1 cellular context compared by ENCODE assay signal in the genomic region with DNA sequence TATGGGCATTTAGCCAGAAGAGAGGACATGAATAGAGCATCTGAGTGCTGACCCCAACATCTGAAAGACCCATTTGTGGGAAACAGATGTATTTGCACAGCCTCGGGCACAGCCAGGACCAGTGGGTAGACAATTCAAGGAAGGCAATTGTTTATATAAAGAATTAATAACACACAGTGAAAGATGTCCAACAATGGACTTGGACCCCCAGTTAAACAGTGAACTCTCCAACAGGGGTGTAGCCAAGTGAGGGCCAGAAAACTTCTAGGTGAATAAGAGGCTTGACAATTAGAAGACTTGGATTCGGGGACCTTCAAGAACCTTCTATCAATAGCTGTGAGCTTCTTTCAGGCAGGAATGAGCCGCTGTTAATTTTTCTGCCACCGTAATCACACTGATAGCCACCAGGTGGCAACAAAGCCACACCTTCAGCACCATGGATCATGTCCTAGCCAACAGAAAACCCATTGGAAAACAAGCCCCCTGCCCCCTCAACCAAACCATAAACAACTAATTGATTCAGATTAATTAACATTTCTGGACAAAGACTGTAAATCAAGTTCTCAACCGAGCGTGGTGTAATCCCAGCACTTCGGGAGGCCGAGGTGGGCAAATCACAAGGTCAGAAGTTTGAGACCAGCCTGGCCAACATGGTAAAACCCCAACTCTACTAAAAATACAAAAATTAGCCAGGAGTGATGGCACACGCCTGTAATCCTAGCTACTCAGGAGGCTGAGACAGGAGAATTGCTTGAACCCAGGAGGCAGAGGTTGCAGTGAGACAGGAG.
A peak's percentile ranks its signal among the peaks of the same experiment; 100 is the strongest.
TF ChIP-seq lines count a peak whose summit lies in the region.

No MANE protein-coding gene starts in this region.

TF ChIP-seq in HepG2, 621 proteins besides CTCF, POLR2A, EP300 and RAD21 (continued from another document and continues in another):
- TF ChIP-seq, protein P1, sequence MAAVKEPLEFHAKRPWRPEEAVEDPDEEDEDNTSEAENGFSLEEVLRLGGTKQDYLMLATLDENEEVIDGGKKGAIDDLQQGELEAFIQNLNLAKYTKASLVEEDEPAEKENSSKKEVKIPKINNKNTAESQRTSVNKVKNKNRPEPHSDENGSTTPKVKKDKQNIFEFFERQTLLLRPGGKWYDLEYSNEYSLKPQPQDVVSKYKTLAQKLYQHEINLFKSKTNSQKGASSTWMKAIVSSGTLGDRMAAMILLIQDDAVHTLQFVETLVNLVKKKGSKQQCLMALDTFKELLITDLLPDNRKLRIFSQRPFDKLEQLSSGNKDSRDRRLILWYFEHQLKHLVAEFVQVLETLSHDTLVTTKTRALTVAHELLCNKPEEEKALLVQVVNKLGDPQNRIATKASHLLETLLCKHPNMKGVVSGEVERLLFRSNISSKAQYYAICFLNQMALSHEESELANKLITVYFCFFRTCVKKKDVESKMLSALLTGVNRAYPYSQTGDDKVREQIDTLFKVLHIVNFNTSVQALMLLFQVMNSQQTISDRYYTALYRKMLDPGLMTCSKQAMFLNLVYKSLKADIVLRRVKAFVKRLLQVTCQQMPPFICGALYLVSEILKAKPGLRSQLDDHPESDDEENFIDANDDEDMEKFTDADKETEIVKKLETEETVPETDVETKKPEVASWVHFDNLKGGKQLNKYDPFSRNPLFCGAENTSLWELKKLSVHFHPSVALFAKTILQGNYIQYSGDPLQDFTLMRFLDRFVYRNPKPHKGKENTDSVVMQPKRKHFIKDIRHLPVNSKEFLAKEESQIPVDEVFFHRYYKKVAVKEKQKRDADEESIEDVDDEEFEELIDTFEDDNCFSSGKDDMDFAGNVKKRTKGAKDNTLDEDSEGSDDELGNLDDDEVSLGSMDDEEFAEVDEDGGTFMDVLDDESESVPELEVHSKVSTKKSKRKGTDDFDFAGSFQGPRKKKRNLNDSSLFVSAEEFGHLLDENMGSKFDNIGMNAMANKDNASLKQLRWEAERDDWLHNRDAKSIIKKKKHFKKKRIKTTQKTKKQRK (IDR thresholded peaks at IDR 0.05; ENCODE audit: low read length) = no peak
- TF ChIP-seq SYNCRIP (IDR thresholded peaks at IDR 0.05; ENCODE audit: insufficient read depth, low read depth, low read length) (no peak), RBAK (CRISPR knock-in tag; IDR thresholded peaks at IDR 0.05) (no peak), ZNF235 (CRISPR knock-in tag; IDR thresholded peaks at IDR 0.05; ENCODE audit: borderline replicate concordance) (no peak), ZFP36 (IDR thresholded peaks at IDR 0.05; ENCODE audit: borderline replicate concordance, low read depth, low read length, partially characterized antibody) (no peak), KDM5A (IDR thresholded peaks at IDR 0.05; ENCODE audit: borderline replicate concordance, low read length) (no peak), FOSL2 (CRISPR knock-in tag; IDR thresholded peaks at IDR 0.05) (no peak), BATF2 (CRISPR knock-in tag; IDR thresholded peaks at IDR 0.05) (no peak), KLF11 (CRISPR knock-in tag; IDR thresholded peaks at IDR 0.05) (0 out of 2 replicates have a peak, but pooled peaks have one; percentile 57), TCF7 (IDR thresholded peaks at IDR 0.05; ENCODE audit: low read depth) (no peak), ZNF335 (CRISPR knock-in tag; IDR thresholded peaks at IDR 0.05) (no peak), RFXANK (CRISPR knock-in tag; IDR thresholded peaks at IDR 0.05) (0 out of 2 replicates have a peak, but pooled peaks have one; percentile 49), ATRX (CRISPR knock-in tag; IDR thresholded peaks at IDR 0.05; ENCODE audit: borderline replicate concordance) (no peak), SNAI1 (CRISPR knock-in tag; IDR thresholded peaks at IDR 0.05; ENCODE audit: borderline replicate concordance) (no peak), MEF2D (CRISPR knock-in tag; IDR thresholded peaks at IDR 0.05) (0 out of 2 replicates have a peak, but pooled peaks have one; percentile 61), ZNF143 (CRISPR knock-in tag; IDR thresholded peaks at IDR 0.05) (no peak), ZNF34 (CRISPR knock-in tag; IDR thresholded peaks at IDR 0.05; ENCODE audit: borderline replicate concordance) (no peak), ZNF75D (CRISPR knock-in tag; IDR thresholded peaks at IDR 0.05; ENCODE audit: borderline replicate concordance) (no peak), ZNF576 (CRISPR knock-in tag; IDR thresholded peaks at IDR 0.05) (0 out of 2 replicates have a peak, but pooled peaks have one; percentile 26), SP4 (CRISPR knock-in tag; IDR thresholded peaks at IDR 0.05) (no peak), IRF1 (CRISPR knock-in tag; IDR thresholded peaks at IDR 0.05; ENCODE audit: low read depth) (no peak), ZNF577 (CRISPR knock-in tag; IDR thresholded peaks at IDR 0.05; ENCODE audit: borderline replicate concordance, low read depth) (no peak), PLSCR1 (CRISPR knock-in tag; IDR thresholded peaks at IDR 0.05; ENCODE audit: borderline replicate concordance) (no peak), NR2C2 (CRISPR knock-in tag; IDR thresholded peaks at IDR 0.05; ENCODE audit: borderline replicate concordance) (no peak)
- TF ChIP-seq, protein P2, sequence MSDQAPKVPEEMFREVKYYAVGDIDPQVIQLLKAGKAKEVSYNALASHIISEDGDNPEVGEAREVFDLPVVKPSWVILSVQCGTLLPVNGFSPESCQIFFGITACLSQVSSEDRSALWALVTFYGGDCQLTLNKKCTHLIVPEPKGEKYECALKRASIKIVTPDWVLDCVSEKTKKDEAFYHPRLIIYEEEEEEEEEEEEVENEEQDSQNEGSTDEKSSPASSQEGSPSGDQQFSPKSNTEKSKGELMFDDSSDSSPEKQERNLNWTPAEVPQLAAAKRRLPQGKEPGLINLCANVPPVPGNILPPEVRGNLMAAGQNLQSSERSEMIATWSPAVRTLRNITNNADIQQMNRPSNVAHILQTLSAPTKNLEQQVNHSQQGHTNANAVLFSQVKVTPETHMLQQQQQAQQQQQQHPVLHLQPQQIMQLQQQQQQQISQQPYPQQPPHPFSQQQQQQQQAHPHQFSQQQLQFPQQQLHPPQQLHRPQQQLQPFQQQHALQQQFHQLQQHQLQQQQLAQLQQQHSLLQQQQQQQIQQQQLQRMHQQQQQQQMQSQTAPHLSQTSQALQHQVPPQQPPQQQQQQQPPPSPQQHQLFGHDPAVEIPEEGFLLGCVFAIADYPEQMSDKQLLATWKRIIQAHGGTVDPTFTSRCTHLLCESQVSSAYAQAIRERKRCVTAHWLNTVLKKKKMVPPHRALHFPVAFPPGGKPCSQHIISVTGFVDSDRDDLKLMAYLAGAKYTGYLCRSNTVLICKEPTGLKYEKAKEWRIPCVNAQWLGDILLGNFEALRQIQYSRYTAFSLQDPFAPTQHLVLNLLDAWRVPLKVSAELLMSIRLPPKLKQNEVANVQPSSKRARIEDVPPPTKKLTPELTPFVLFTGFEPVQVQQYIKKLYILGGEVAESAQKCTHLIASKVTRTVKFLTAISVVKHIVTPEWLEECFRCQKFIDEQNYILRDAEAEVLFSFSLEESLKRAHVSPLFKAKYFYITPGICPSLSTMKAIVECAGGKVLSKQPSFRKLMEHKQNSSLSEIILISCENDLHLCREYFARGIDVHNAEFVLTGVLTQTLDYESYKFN (CRISPR knock-in tag; conservative IDR thresholded peaks at IDR 0.05) = peak; percentile 20; the same call in 1 of the 2 replicates
- TF ChIP-seq, protein P3, sequence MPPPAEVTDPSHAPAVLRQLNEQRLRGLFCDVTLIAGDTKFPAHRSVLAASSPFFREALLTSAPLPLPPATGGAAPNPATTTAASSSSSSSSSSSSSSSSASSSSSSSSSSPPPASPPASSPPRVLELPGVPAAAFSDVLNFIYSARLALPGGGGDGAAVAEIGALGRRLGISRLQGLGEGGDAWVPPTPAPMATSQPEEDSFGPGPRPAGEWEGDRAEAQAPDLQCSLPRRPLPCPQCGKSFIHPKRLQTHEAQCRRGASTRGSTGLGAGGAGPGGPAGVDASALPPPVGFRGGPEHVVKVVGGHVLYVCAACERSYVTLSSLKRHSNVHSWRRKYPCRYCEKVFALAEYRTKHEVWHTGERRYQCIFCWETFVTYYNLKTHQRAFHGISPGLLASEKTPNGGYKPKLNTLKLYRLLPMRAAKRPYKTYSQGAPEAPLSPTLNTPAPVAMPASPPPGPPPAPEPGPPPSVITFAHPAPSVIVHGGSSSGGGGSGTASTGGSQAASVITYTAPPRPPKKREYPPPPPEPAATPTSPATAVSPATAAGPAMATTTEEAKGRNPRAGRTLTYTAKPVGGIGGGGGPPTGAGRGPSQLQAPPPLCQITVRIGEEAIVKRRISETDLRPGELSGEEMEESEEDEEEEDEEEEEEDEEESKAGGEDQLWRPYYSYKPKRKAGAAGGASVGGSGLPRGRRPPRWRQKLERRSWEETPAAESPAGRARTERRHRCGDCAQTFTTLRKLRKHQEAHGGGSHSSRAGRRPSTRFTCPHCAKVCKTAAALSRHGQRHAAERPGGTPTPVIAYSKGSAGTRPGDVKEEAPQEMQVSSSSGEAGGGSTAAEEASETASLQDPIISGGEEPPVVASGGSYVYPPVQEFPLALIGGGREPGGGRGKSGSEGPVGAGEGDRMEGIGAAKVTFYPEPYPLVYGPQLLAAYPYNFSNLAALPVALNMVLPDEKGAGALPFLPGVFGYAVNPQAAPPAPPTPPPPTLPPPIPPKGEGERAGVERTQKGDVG (CRISPR knock-in tag; IDR thresholded peaks at IDR 0.05; ENCODE audit: borderline replicate concordance) = no peak
- TF ChIP-seq, protein P4, sequence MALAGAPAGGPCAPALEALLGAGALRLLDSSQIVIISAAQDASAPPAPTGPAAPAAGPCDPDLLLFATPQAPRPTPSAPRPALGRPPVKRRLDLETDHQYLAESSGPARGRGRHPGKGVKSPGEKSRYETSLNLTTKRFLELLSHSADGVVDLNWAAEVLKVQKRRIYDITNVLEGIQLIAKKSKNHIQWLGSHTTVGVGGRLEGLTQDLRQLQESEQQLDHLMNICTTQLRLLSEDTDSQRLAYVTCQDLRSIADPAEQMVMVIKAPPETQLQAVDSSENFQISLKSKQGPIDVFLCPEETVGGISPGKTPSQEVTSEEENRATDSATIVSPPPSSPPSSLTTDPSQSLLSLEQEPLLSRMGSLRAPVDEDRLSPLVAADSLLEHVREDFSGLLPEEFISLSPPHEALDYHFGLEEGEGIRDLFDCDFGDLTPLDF (CRISPR knock-in tag; IDR thresholded peaks at IDR 0.05) = no peak
- TF ChIP-seq, protein P5, sequence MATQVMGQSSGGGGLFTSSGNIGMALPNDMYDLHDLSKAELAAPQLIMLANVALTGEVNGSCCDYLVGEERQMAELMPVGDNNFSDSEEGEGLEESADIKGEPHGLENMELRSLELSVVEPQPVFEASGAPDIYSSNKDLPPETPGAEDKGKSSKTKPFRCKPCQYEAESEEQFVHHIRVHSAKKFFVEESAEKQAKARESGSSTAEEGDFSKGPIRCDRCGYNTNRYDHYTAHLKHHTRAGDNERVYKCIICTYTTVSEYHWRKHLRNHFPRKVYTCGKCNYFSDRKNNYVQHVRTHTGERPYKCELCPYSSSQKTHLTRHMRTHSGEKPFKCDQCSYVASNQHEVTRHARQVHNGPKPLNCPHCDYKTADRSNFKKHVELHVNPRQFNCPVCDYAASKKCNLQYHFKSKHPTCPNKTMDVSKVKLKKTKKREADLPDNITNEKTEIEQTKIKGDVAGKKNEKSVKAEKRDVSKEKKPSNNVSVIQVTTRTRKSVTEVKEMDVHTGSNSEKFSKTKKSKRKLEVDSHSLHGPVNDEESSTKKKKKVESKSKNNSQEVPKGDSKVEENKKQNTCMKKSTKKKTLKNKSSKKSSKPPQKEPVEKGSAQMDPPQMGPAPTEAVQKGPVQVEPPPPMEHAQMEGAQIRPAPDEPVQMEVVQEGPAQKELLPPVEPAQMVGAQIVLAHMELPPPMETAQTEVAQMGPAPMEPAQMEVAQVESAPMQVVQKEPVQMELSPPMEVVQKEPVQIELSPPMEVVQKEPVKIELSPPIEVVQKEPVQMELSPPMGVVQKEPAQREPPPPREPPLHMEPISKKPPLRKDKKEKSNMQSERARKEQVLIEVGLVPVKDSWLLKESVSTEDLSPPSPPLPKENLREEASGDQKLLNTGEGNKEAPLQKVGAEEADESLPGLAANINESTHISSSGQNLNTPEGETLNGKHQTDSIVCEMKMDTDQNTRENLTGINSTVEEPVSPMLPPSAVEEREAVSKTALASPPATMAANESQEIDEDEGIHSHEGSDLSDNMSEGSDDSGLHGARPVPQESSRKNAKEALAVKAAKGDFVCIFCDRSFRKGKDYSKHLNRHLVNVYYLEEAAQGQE (IDR thresholded peaks at IDR 0.05; ENCODE audit: borderline replicate concordance in 1 of 2, low read depth in 1 of 2, low read length in 2 of 2) = no peak
- TF ChIP-seq, protein P6, sequence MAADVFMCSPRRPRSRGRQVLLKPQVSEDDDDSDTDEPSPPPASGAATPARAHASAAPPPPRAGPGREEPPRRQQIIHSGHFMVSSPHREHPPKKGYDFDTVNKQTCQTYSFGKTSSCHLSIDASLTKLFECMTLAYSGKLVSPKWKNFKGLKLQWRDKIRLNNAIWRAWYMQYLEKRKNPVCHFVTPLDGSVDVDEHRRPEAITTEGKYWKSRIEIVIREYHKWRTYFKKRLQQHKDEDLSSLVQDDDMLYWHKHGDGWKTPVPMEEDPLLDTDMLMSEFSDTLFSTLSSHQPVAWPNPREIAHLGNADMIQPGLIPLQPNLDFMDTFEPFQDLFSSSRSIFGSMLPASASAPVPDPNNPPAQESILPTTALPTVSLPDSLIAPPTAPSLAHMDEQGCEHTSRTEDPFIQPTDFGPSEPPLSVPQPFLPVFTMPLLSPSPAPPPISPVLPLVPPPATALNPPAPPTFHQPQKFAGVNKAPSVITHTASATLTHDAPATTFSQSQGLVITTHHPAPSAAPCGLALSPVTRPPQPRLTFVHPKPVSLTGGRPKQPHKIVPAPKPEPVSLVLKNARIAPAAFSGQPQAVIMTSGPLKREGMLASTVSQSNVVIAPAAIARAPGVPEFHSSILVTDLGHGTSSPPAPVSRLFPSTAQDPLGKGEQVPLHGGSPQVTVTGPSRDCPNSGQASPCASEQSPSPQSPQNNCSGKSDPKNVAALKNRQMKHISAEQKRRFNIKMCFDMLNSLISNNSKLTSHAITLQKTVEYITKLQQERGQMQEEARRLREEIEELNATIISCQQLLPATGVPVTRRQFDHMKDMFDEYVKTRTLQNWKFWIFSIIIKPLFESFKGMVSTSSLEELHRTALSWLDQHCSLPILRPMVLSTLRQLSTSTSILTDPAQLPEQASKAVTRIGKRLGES (CRISPR knock-in tag; IDR thresholded peaks at IDR 0.05; ENCODE audit: borderline replicate concordance) = no peak
